37 cellular contexts compared by ENCODE assay signal in the genomic region with DNA sequence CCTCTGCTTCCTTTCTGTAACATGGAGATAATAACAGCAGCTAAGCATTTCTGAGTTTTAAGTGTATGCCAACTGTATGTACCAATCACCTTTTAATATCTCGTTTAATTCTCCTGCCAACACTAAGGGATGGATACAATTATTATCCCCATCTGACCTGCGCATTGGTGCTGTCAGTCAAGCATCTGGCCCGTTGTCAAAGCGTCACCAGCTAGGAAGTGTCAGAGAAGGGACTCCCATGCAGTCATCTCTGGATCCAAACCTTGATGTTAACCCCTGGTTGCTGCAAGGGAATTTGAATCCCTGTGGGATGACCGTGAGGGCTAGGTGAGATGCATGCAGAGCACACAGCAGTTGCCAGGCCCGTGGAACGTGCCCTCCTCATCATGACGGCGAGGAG.
"Had no signal": no experiment of that assay in that cellular context is flagged by ENCODE, and none has a peak within 500 bp of the region (broad histone marks: within the 10 kb centered on the region; RNA-seq: fewer than 3 reads in every experiment).

No MANE protein-coding gene starts in this region.

- DNase-seq: activated B cell treated with CpG ODN at 0.5 μM for 24 hours; activated CD4-positive, alpha-beta memory T cell treated with anti-CD3 and anti-CD28 coated beads, Interleukin-2, amount 10 ng/mL, durations not matched to agents 7 days and 5 days; activated CD4-positive, alpha-beta T cell treated with anti-CD3 and anti-CD28 coated beads for 36 hours; activated CD4-positive, alpha-beta T cell treated with anti-CD3 and anti-CD28 coated beads for 48 hours; activated CD4-positive, alpha-beta T cell treated with anti-CD3 and anti-CD28 coated beads, Interleukin-2, amount 10 ng/mL, durations not matched to agents 7 days and 5 days; activated CD4-positive, alpha-beta T cell treated with anti-CD3 and anti-CD28 coated beads, Interleukin-2, amount 50 U/mL, for 48 hours; activated CD4-positive, CD25-positive, alpha-beta regulatory T cell treated with anti-CD3 and anti-CD28 coated beads, Interleukin-2, amount 50 U/mL, for 72 hours; activated CD8-positive, alpha-beta memory T cell treated with anti-CD3 and anti-CD28 coated beads for 24 hours; activated CD8-positive, alpha-beta memory T cell treated with anti-CD3 and anti-CD28 coated beads, Interleukin-2, amount 10 ng/mL, durations not matched to agents 7 days and 5 days; activated CD8-positive, alpha-beta memory T cell treated with anti-CD3 and anti-CD28 coated beads, Interleukin-2, amount 50 U/mL, for 48 hours; activated CD8-positive, alpha-beta T cell treated with anti-CD3 and anti-CD28 coated beads, Interleukin-2, amount 10 ng/mL, durations not matched to agents 7 days and 5 days; activated effector memory CD4-positive, alpha-beta T cell treated with anti-CD3 and anti-CD28 coated beads, Interleukin-2, amount 50 U/mL, for 16 hours; activated gamma-delta T cell treated with Interleukin-2 at 50 U/mL for 16 hours; activated naive CD4-positive, alpha-beta T cell; activated naive CD4-positive, alpha-beta T cell treated with anti-CD3 and anti-CD28 coated beads for 36 hours; activated naive CD4-positive, alpha-beta T cell treated with anti-CD3 and anti-CD28 coated beads, Interleukin-2, amount 50 U/mL, for 16 hours; activated naive CD8-positive, alpha-beta T cell treated with anti-CD3 and anti-CD28 coated beads, Interleukin-2, amount 10 ng/mL, durations not matched to agents 7 days and 5 days; activated naive CD8-positive, alpha-beta T cell treated with anti-CD3 and anti-CD28 coated beads, Interleukin-2, amount 50 U/mL, for 24 hours; activated T-cell treated with anti-CD3 and anti-CD28 coated beads, Interleukin-2, amount 50 U/mL, for 4 hours; activated T-cell treated with anti-CD3 and anti-CD28 coated beads, Interleukin-2, amount 50 U/mL, for 72 hours; amygdala; anterior cingulate cortex; caudate nucleus; SW 1271; T-helper 1 cell; T-helper 2 cell; T-helper 9 cell had no signal

- H3K27ac Mint-ChIP-seq: activated B cell treated with CpG ODN at 0.5 μM for 24 hours; activated CD4-positive, alpha-beta memory T cell treated with anti-CD3 and anti-CD28 coated beads, Interleukin-2, amount 10 ng/mL, durations not matched to agents 7 days and 5 days; activated CD4-positive, alpha-beta T cell treated with anti-CD3 and anti-CD28 coated beads for 36 hours; activated CD4-positive, alpha-beta T cell treated with anti-CD3 and anti-CD28 coated beads, Interleukin-2, amount 10 ng/mL, durations not matched to agents 7 days and 5 days; activated CD8-positive, alpha-beta memory T cell treated with anti-CD3 and anti-CD28 coated beads, Interleukin-2, amount 10 ng/mL, durations not matched to agents 7 days and 5 days; activated CD8-positive, alpha-beta T cell treated with anti-CD3 and anti-CD28 coated beads, Interleukin-2, amount 10 ng/mL, durations not matched to agents 7 days and 5 days; activated naive CD4-positive, alpha-beta T cell treated with anti-CD3 and anti-CD28 coated beads for 36 hours; activated naive CD8-positive, alpha-beta T cell; activated naive CD8-positive, alpha-beta T cell treated with anti-CD3 and anti-CD28 coated beads, Interleukin-2, amount 10 ng/mL, durations not matched to agents 7 days and 5 days; activated naive CD8-positive, alpha-beta T cell treated with anti-CD3 and anti-CD28 coated beads, Interleukin-2, amount 50 U/mL, for 24 hours; activated T-cell treated with anti-CD3 and anti-CD28 coated beads, Interleukin-2, amount 50 U/mL, for 72 hours; activated T-helper 1 cell treated with anti-CD3 and anti-CD28 coated beads, Interleukin-12 subunit alpha, Interleukin-12 subunit beta, Interleukin-2, Interleukin-4 antibody, amounts not matched to agents 30 ng/mL and 10 ng/mL and 1 ng/mL, durations not matched to agents 14 hours and 24 hours and 36 hours; activated T-helper 17 cell treated with anti-CD3 and anti-CD28 coated beads, Interleukin-2, amount 50 U/mL, for 72 hours; T-helper 1 cell treated with Interleukin-12 subunit alpha and Interleukin-12 subunit beta and Interleukin-4 antibody, amounts not matched to agents 30 μg/mL and 1 μg/mL, for 36 hours; T-helper 2 cell treated with Interferon-gamma antibody and Interleukin-4, amounts not matched to agents 5 μg/mL and 100 μg/mL, for 36 hours had no signal

- H3K4me3 Mint-ChIP-seq: activated B cell treated with CpG ODN at 0.5 μM for 24 hours; activated CD4-positive, alpha-beta memory T cell treated with anti-CD3 and anti-CD28 coated beads, Interleukin-2, amount 10 ng/mL, durations not matched to agents 7 days and 5 days; activated CD4-positive, alpha-beta T cell treated with anti-CD3 and anti-CD28 coated beads for 36 hours; activated CD4-positive, alpha-beta T cell treated with anti-CD3 and anti-CD28 coated beads, Interleukin-2, amount 10 ng/mL, durations not matched to agents 7 days and 5 days; activated CD8-positive, alpha-beta memory T cell treated with anti-CD3 and anti-CD28 coated beads, Interleukin-2, amount 10 ng/mL, durations not matched to agents 7 days and 5 days; activated CD8-positive, alpha-beta T cell treated with anti-CD3 and anti-CD28 coated beads, Interleukin-2, amount 10 ng/mL, durations not matched to agents 7 days and 5 days; activated naive CD4-positive, alpha-beta T cell treated with anti-CD3 and anti-CD28 coated beads for 36 hours; activated naive CD8-positive, alpha-beta T cell; activated naive CD8-positive, alpha-beta T cell treated with anti-CD3 and anti-CD28 coated beads, Interleukin-2, amount 10 ng/mL, durations not matched to agents 7 days and 5 days; activated naive CD8-positive, alpha-beta T cell treated with anti-CD3 and anti-CD28 coated beads, Interleukin-2, amount 50 U/mL, for 24 hours; activated T-cell treated with anti-CD3 and anti-CD28 coated beads, Interleukin-2, amount 50 U/mL, for 4 hours; activated T-cell treated with anti-CD3 and anti-CD28 coated beads, Interleukin-2, amount 50 U/mL, for 72 hours; activated T-helper 1 cell treated with anti-CD3 and anti-CD28 coated beads, Interleukin-12 subunit alpha, Interleukin-12 subunit beta, Interleukin-2, Interleukin-4 antibody, amounts not matched to agents 30 ng/mL and 10 ng/mL and 1 ng/mL, durations not matched to agents 14 hours and 24 hours and 36 hours; activated T-helper 17 cell treated with anti-CD3 and anti-CD28 coated beads, Interleukin-2, amount 50 U/mL, for 72 hours; brain; central memory CD8-positive, alpha-beta T cell; T-helper 1 cell treated with Interleukin-12 subunit alpha and Interleukin-12 subunit beta and Interleukin-4 antibody, amounts not matched to agents 30 μg/mL and 1 μg/mL, for 36 hours; T-helper 2 cell treated with Interferon-gamma antibody and Interleukin-4, amounts not matched to agents 5 μg/mL and 100 μg/mL, for 36 hours had no signal

- H3K9me3 Mint-ChIP-seq: activated B cell treated with CpG ODN at 0.5 μM for 24 hours; activated CD4-positive, alpha-beta memory T cell treated with anti-CD3 and anti-CD28 coated beads, Interleukin-2, amount 10 ng/mL, durations not matched to agents 7 days and 5 days; activated CD4-positive, alpha-beta T cell treated with anti-CD3 and anti-CD28 coated beads, Interleukin-2, amount 10 ng/mL, durations not matched to agents 7 days and 5 days; activated naive CD4-positive, alpha-beta T cell treated with anti-CD3 and anti-CD28 coated beads for 36 hours; activated naive CD8-positive, alpha-beta T cell treated with anti-CD3 and anti-CD28 coated beads, Interleukin-2, amount 10 ng/mL, durations not matched to agents 7 days and 5 days; activated naive CD8-positive, alpha-beta T cell treated with anti-CD3 and anti-CD28 coated beads, Interleukin-2, amount 50 U/mL, for 24 hours; activated T-cell treated with anti-CD3 and anti-CD28 coated beads, Interleukin-2, amount 50 U/mL, for 4 hours; activated T-cell treated with anti-CD3 and anti-CD28 coated beads, Interleukin-2, amount 50 U/mL, for 72 hours; activated T-helper 1 cell treated with anti-CD3 and anti-CD28 coated beads, Interleukin-12 subunit alpha, Interleukin-12 subunit beta, Interleukin-2, Interleukin-4 antibody, amounts not matched to agents 30 ng/mL and 10 ng/mL and 1 ng/mL, durations not matched to agents 14 hours and 24 hours and 36 hours; activated T-helper 17 cell treated with anti-CD3 and anti-CD28 coated beads, Interleukin-2, amount 50 U/mL, for 72 hours; central memory CD8-positive, alpha-beta T cell; T-helper 1 cell treated with Interleukin-12 subunit alpha and Interleukin-12 subunit beta and Interleukin-4 antibody, amounts not matched to agents 30 μg/mL and 1 μg/mL, for 36 hours; T-helper 2 cell treated with Interferon-gamma antibody and Interleukin-4, amounts not matched to agents 5 μg/mL and 100 μg/mL, for 36 hours had no signal

- H3K36me3 Mint-ChIP-seq: activated CD8-positive, alpha-beta memory T cell treated with anti-CD3 and anti-CD28 coated beads, Interleukin-2, amount 10 ng/mL, durations not matched to agents 7 days and 5 days; activated naive CD8-positive, alpha-beta T cell; activated naive CD8-positive, alpha-beta T cell treated with anti-CD3 and anti-CD28 coated beads, Interleukin-2, amount 10 ng/mL, durations not matched to agents 7 days and 5 days had no signal

- H3K27me3 ChIP-seq: ascending aorta, cardiac muscle cell had no signal

- H3K4me1 Mint-ChIP-seq: activated B cell treated with CpG ODN at 0.5 μM for 24 hours; activated CD4-positive, alpha-beta memory T cell treated with anti-CD3 and anti-CD28 coated beads, Interleukin-2, amount 10 ng/mL, durations not matched to agents 7 days and 5 days; activated CD4-positive, alpha-beta T cell treated with anti-CD3 and anti-CD28 coated beads for 36 hours; activated CD4-positive, alpha-beta T cell treated with anti-CD3 and anti-CD28 coated beads, Interleukin-2, amount 10 ng/mL, durations not matched to agents 7 days and 5 days; activated CD8-positive, alpha-beta memory T cell treated with anti-CD3 and anti-CD28 coated beads, Interleukin-2, amount 10 ng/mL, durations not matched to agents 7 days and 5 days; activated naive CD8-positive, alpha-beta T cell treated with anti-CD3 and anti-CD28 coated beads, Interleukin-2, amount 10 ng/mL, durations not matched to agents 7 days and 5 days; activated naive CD8-positive, alpha-beta T cell treated with anti-CD3 and anti-CD28 coated beads, Interleukin-2, amount 50 U/mL, for 24 hours; activated T-helper 17 cell treated with anti-CD3 and anti-CD28 coated beads, Interleukin-2, amount 50 U/mL, for 72 hours; brain; central memory CD8-positive, alpha-beta T cell had no signal

- H3K27ac ChIP-seq: ascending aorta, cardiac muscle cell, VCaP had no signal

- H3K36me3 ChIP-seq: ascending aorta, cardiac muscle cell had no signal

- H3K9me3 ChIP-seq: ascending aorta had no signal

- H3K4me3 ChIP-seq: ascending aorta, cardiac muscle cell had no signal

- ATAC-seq: activated CD4-positive, alpha-beta T cell treated with anti-CD3 and anti-CD28 coated beads for 36 hours; activated CD8-positive, alpha-beta memory T cell treated with anti-CD3 and anti-CD28 coated beads, Interleukin-2, amount 10 ng/mL, durations not matched to agents 7 days and 5 days; activated CD8-positive, alpha-beta T cell treated with anti-CD3 and anti-CD28 coated beads, Interleukin-2, amount 10 ng/mL, durations not matched to agents 7 days and 5 days; activated naive CD8-positive, alpha-beta T cell treated with anti-CD3 and anti-CD28 coated beads, Interleukin-2, amount 50 U/mL, for 24 hours; activated T-cell treated with anti-CD3 and anti-CD28 coated beads, Interleukin-2, amount 50 U/mL, for 4 hours; activated T-cell treated with anti-CD3 and anti-CD28 coated beads, Interleukin-2, amount 50 U/mL, for 72 hours; activated T-helper 17 cell treated with anti-CD3 and anti-CD28 coated beads, Interleukin-2, amount 50 U/mL, for 72 hours had no signal

- H3K27me3 Mint-ChIP-seq: activated CD4-positive, alpha-beta T cell treated with anti-CD3 and anti-CD28 coated beads for 36 hours; activated CD4-positive, alpha-beta T cell treated with anti-CD3 and anti-CD28 coated beads, Interleukin-2, amount 10 ng/mL, durations not matched to agents 7 days and 5 days; activated CD8-positive, alpha-beta memory T cell treated with anti-CD3 and anti-CD28 coated beads, Interleukin-2, amount 10 ng/mL, durations not matched to agents 7 days and 5 days; activated naive CD8-positive, alpha-beta T cell; activated naive CD8-positive, alpha-beta T cell treated with anti-CD3 and anti-CD28 coated beads, Interleukin-2, amount 10 ng/mL, durations not matched to agents 7 days and 5 days; brain had no signal

- H3K4me1 ChIP-seq: ascending aorta had no signal
